ENCODE assay signal across 18 cellular contexts in the genomic region with DNA sequence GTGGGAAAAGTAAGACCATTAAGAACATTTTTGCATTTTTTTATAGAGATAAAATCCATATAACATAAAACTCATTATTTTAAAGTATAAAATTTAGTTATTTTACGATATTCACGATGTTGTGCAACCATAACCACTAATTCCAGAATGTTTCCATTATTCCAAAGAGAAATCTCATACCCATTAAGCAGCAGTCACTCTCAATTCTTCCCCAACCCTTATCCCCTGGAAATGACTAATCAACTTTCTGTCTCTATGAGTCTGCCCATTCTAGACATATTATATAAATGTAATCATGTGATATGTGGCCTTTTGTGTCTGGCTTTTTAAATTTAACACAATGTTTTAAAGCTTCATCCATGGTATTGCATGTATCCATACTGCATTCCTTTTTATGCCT.
A peak's percentile ranks its signal among the peaks of the same experiment; 100 is the strongest.
DNase-seq lines count a peak whose midpoint lies in the region; ATAC-seq, FAIRE-seq and TF ChIP-seq lines count a peak whose summit lies in the region.
"Had no signal": no experiment of that assay in that cellular context is flagged by ENCODE, and none has a peak within 500 bp of the region (broad histone marks: within the 10 kb centered on the region; RNA-seq: fewer than 3 reads in every experiment).

No MANE protein-coding gene starts in this region.

- H3K9ac ChIP-seq in PC-3 (ENCODE audit: low read length) (no peak overlapping the region), smooth muscle cell (ENCODE audit: low read depth) (no peak overlapping the region), MM.1S (ENCODE audit: low read length) (no peak overlapping the region)

- H3K27me3 ChIP-seq in PC-3 (ENCODE audit: low read length) (no peaks in the 10 kb centered on the region), foreskin keratinocyte (no peaks in the 10 kb centered on the region), smooth muscle cell (ENCODE audit: low read depth) (no peaks in the 10 kb centered on the region), MM.1S (replicated peaks; ENCODE audit: insufficient read depth, low read length) (no peaks in the 10 kb centered on the region)

- H3K9me3 ChIP-seq in PC-3 (ENCODE audit: low read length) = no peaks in the 10 kb centered on the region
- no peaks in the 10 kb centered on the region for H3K9me3 ChIP-seq in smooth muscle cell (replicated peaks; ENCODE audit: low read depth)
- no peaks in the 10 kb centered on the region for H3K9me3 ChIP-seq in MM.1S (replicated peaks; ENCODE audit: insufficient read depth, low read length)
- H3K9me3 ChIP-seq: A549, HAP-1 had no signal

- BruUV-seq in PC-3 (replicated peaks; lab: Mats Ljungman, UMichigan) = no TSS peak

- DNase-seq in H54 (ENCODE audit: insufficient read length, low spot score) (no peak), PC-3 (peak; percentile 4), foreskin keratinocyte (no peak), smooth muscle cell (lab: John Stamatoyannopoulos, UW; ENCODE audit: unreplicated experiment) (no peak), MM.1S (no peak)
- DNase-seq in activated CD4-positive, alpha-beta T cell treated with anti-CD3 and anti-CD28 coated beads, Interleukin-2, amount 50 U/mL, for 4 hours = no peak
- DNase-seq: DMS79, Karpas-422, NCI-H1417, NCI-H187, NCI-H446 treated with DMSO at 0.1 percent for 48 hours, NCI-H526 treated with DMSO at 0.1 percent for 48 hours, RPMI8226, SHP77 had no signal

- H4K20me1 ChIP-seq in PC-3 (ENCODE audit: low read length) (no peaks in the 10 kb centered on the region), smooth muscle cell (ENCODE audit: low read depth) (no peaks in the 10 kb centered on the region), MM.1S (ENCODE audit: insufficient read depth, low read length) (no peaks in the 10 kb centered on the region)

- H3K36me3 ChIP-seq in PC-3 (ENCODE audit: low read depth, low read length) (no peaks in the 10 kb centered on the region), smooth muscle cell (ENCODE audit: low read depth) (no peaks in the 10 kb centered on the region), MM.1S (replicated peaks; ENCODE audit: insufficient read depth, low read length) (no peaks in the 10 kb centered on the region)
- H3K36me3 ChIP-seq: HAP-1 had no signal

- no peaks in the 10 kb centered on the region for H3K9me2 ChIP-seq in PC-3 (replicated peaks; ENCODE audit: low read length)
- H3K9me2 ChIP-seq in MM.1S (replicated peaks; ENCODE audit: insufficient read depth, low read length) = no peaks in the 10 kb centered on the region

- H3K27ac ChIP-seq in PC-3 (ENCODE audit: low read length) (no peak overlapping the region), foreskin keratinocyte (no peak overlapping the region), smooth muscle cell (ENCODE audit: low read depth) (peak overlapping the region; percentile 53), MM.1S (ENCODE audit: low read length) (no peak overlapping the region)
- H3K27ac ChIP-seq: A549 had no signal

- POLR2A ChIA-PET in PC-3 (lab: Charles Lee; ENCODE audit: unreplicated experiment) = no interaction called here

- H3K79me2 ChIP-seq in PC-3 (ENCODE audit: low read length) (no peaks in the 10 kb centered on the region), smooth muscle cell (ENCODE audit: low read depth) (no peaks in the 10 kb centered on the region), MM.1S (ENCODE audit: low read length) (no peaks in the 10 kb centered on the region)

- H3K4me2 ChIP-seq in PC-3 (ENCODE audit: low read length) (no peak overlapping the region), smooth muscle cell (no peak overlapping the region), MM.1S (ENCODE audit: low read depth, low read length) (no peak overlapping the region)
- H3K4me2 ChIP-seq: A549 had no signal

- peak; percentile 62 for FAIRE-seq in H54 (lab: Jason Lieb, UNC)
- FAIRE-seq: A549, GM12878 had no signal

- intact Hi-C loops in PC-3 (cut with micrococcal nuclease) = no loop called here

- no peak for TF ChIP-seq POLR2A in H54 (IDR thresholded peaks at IDR 0.05; ENCODE audit: low read depth, low read length)

- H3K4me1 ChIP-seq in PC-3 (ENCODE audit: insufficient read depth, low read length) (no peaks in the 10 kb centered on the region; the same call in 1 of the 2 replicates), foreskin keratinocyte (no peaks in the 10 kb centered on the region), smooth muscle cell (ENCODE audit: low read depth) (no peaks in the 10 kb centered on the region), MM.1S (ENCODE audit: low read length) (peaks cover 15% of the 10 kb centered on the region)
- H3K4me1 ChIP-seq: A549 had no signal

- no peak overlapping the region for H3K4me3 ChIP-seq in PC-3 (ENCODE audit: low read length)
- no peak overlapping the region for H3K4me3 ChIP-seq in smooth muscle cell
- no peak overlapping the region for H3K4me3 ChIP-seq in MM.1S (ENCODE audit: low read length)
- H3K4me3 ChIP-seq: A549, GM12878, HAP-1 had no signal

- WGBS in smooth muscle cell (ENCODE audit: low lambda C conversion rate) = 85% methylated on average over 2 of the region's 2 CpGs

- TF ChIP-seq CTCF in PC-3 (conservative IDR thresholded peaks at IDR 0.05; ENCODE audit: low read depth, low read length) (no peak), foreskin keratinocyte (conservative IDR thresholded peaks at IDR 0.05) (no peak), smooth muscle cell (IDR thresholded peaks at IDR 0.05; ENCODE audit: borderline replicate concordance, insufficient read depth, poor library complexity, severe bottlenecking) (no peak), MM.1S (IDR thresholded peaks at IDR 0.05; ENCODE audit: low read length) (no peak)

- ATAC-seq in PC-3 (no peak), foreskin keratinocyte (peak; percentile 46), HG02610 (IDR thresholded peaks at IDR 0.05; ENCODE audit: unreplicated experiment) (no peak)
- ATAC-seq: A549, GM12878 had no signal

- no peaks in the 10 kb centered on the region for H3F3A ChIP-seq in PC-3 (ENCODE audit: low read length, unreplicated experiment)
- H3F3A ChIP-seq in smooth muscle cell (ENCODE audit: low read depth) = no peaks in the 10 kb centered on the region
- H3F3A ChIP-seq in MM.1S (ENCODE audit: insufficient read depth, low read length) = no peaks in the 10 kb centered on the region

- H2AFZ ChIP-seq in PC-3 (ENCODE audit: low read length) (no peak overlapping the region), smooth muscle cell (ENCODE audit: low read depth) (no peak overlapping the region), MM.1S (ENCODE audit: low read length) (no peak overlapping the region)

- CTCF ChIA-PET in PC-3 (lab: Charles Lee) = no interaction called here
